Comparison of ENCODE assay signal across 9 cellular contexts in genomic region chr13:79246575-79246949, GRCh38.
DNase-seq lines count a peak whose midpoint lies in the region; ATAC-seq and TF ChIP-seq lines count a peak whose summit lies in the region.
"Had no signal": no experiment of that assay in that cellular context is flagged by ENCODE, and none has a peak within 500 bp of the region (broad histone marks: within the 10 kb centered on the region; RNA-seq: fewer than 3 reads in every experiment).

No MANE protein-coding gene starts in this region.

- H3K9me3 ChIP-seq in SK-N-MC (ENCODE audit: low read depth, low read length): no peaks in the 10 kb centered on the region

- TF ChIP-seq CTCF in GM06990 (IDR thresholded peaks at IDR 0.05; ENCODE audit: insufficient read depth, low read length, poor library complexity, severe bottlenecking) (peak; percentile 39), omental fat pad (IDR thresholded peaks at IDR 0.05) (no peak)

- ATAC-seq in GM19351 (IDR thresholded peaks at IDR 0.05; ENCODE audit: unreplicated experiment): peak; percentile 50
- peak; percentile 48 for ATAC-seq in HG03378 (IDR thresholded peaks at IDR 0.05; ENCODE audit: unreplicated experiment)
- no peak for ATAC-seq in omental fat pad (ENCODE audit: low FRiP score)

- H3K27ac ChIP-seq in SK-N-MC: peak overlapping the region; percentile 50; the same call in 1 of the 2 replicates

- no peaks in the 10 kb centered on the region for H3K36me3 ChIP-seq in GM06990 (ENCODE audit: control insufficient read depth, insufficient read depth, low read length)
- no peaks in the 10 kb centered on the region for H3K36me3 ChIP-seq in SK-N-MC (ENCODE audit: insufficient read depth, low read length)

- H3K27me3 ChIP-seq in GM06990 (replicated peaks; ENCODE audit: control insufficient read depth, insufficient read depth, low read length): no peaks in the 10 kb centered on the region

- no peak overlapping the region for H3K4me3 ChIP-seq in GM06990 (replicated peaks; ENCODE audit: low read depth, low read length)
- H3K4me3 ChIP-seq in SK-N-MC: no peak overlapping the region

- H3K9ac ChIP-seq in SK-N-MC (ENCODE audit: insufficient read length): no peak overlapping the region

- DNase-seq in GM06990 (ENCODE audit: extremely low read depth, insufficient read length): no peak
- DNase-seq in SK-N-MC (ENCODE audit: low read depth, low spot score): peak; percentile 12
- DNase-seq in NCI-H2227 (lab: John Stamatoyannopoulos, UW; ENCODE audit: unreplicated experiment): no peak
- no peak for DNase-seq in SKM-1 treated with dmso at 0.1 percent for 144 hours (lab: John Stamatoyannopoulos, UW; ENCODE audit: unreplicated experiment)
- DNase-seq in NCI-H510A (lab: John Stamatoyannopoulos, UW): no peak
- no peak for DNase-seq in omental fat pad (ENCODE audit: low spot score)
- DNase-seq: NCI-H1930 had no signal
